20 cellular contexts compared by ENCODE assay signal in the genomic region with DNA sequence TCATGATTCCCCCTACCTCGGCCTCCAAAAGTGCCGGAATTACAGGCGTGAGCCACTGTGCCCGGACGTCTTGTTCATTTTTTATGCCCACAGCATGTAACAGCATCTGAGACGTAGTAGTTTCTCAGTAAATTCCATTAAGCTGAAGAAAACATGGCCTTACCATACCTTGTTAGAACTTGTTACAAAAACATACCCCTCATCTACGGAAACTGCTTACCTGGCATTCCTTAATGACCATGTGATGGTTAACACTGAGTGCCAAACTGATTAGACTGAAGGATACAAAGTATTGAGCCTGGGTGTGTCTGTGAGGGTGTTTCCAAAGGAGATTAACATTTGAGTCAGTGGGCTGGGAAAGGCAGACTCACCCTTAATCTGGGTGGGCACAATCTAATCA.
DNase-seq lines count a peak whose midpoint lies in the region; ATAC-seq, FAIRE-seq and TF ChIP-seq lines count a peak whose summit lies in the region.
"Had no signal": no experiment of that assay in that cellular context is flagged by ENCODE, and none has a peak within 500 bp of the region (broad histone marks: within the 10 kb centered on the region; RNA-seq: fewer than 3 reads in every experiment).

No MANE protein-coding gene starts in this region.

- H3K4me1 ChIP-seq in A549 (no peaks in the 10 kb centered on the region), K562 (replicated peaks in 1 of 2; ENCODE audit: control insufficient read depth in 2 of 2, insufficient read depth in 2 of 2, low read length in 2 of 2) (no peaks in the 10 kb centered on the region), foreskin keratinocyte (peaks cover 9% of the 10 kb centered on the region), MM.1S (ENCODE audit: low read length) (no peaks in the 10 kb centered on the region)
- H3K4me1 ChIP-seq: BE2C had no signal

- H3K27ac ChIP-seq in A549 (no peak overlapping the region), K562 (ENCODE audit: extremely low read depth, low read depth, low read length) (no peak overlapping the region), foreskin keratinocyte (no peak overlapping the region), MM.1S (ENCODE audit: low read length) (no peak overlapping the region)

- H3K9ac ChIP-seq in K562 (ENCODE audit: insufficient read depth in 1 of 2, low read depth in 2 of 2, low read length in 2 of 2) (no peak overlapping the region), MM.1S (ENCODE audit: low read length) (no peak overlapping the region)

- TF ChIP-seq RAD21 in A549 (conservative IDR thresholded peaks at IDR 0.05 in 1 of 2, IDR thresholded peaks at IDR 0.05 in 1 of 2) (no peak), K562 (CRISPR knock-in tag; conservative IDR thresholded peaks at IDR 0.05 in 1 of 2, IDR thresholded peaks at IDR 0.05 in 1 of 2) (no peak)

- H3K4me3 ChIP-seq in A549: no peak overlapping the region
- H3K4me3 ChIP-seq in K562: no peak overlapping the region
- no peak overlapping the region for H3K4me3 ChIP-seq in MM.1S (ENCODE audit: low read length)
- H3K4me3 ChIP-seq: GM23338 had no signal

- no peak overlapping the region for H2AFZ ChIP-seq in K562 (ENCODE audit: low read depth, low read length)
- no peak overlapping the region for H2AFZ ChIP-seq in MM.1S (ENCODE audit: low read length)
- H2AFZ ChIP-seq: GM23338 had no signal

- no peak for DNase-seq in A549 (ENCODE audit: low read depth in 1 of 2, low spot score in 1 of 2)
- DNase-seq in K562 (ENCODE audit: extremely low read depth in 1 of 4, low spot score in 3 of 4): no peak
- peak; percentile 86 to 93 for DNase-seq in foreskin keratinocyte
- DNase-seq in posterior vena cava (ENCODE audit: low spot score): peak; percentile 31
- no peak for DNase-seq in activated gamma-delta T cell treated with Interleukin-2 at 50 U/mL for 16 hours
- DNase-seq in MM.1S: no peak
- no peak for DNase-seq in NCI-H510A (lab: John Stamatoyannopoulos, UW)
- DNase-seq: ACHN; BE2C; C1 segment of cervical spinal cord; CD4-positive, CD25-positive, alpha-beta regulatory T cell; CD8-positive, alpha-beta memory T cell; COR-L47; DMS 273 treated with DMSO at 0.1 percent for 48 hours; GDM1; H7; HFFc6 had no signal

- no peaks in the 10 kb centered on the region for H3K9me2 ChIP-seq in MM.1S (replicated peaks; ENCODE audit: insufficient read depth, low read length)

- H3K4me2 ChIP-seq in A549 (no peak overlapping the region), K562 (ENCODE audit: insufficient read depth, low read length) (no peak overlapping the region), MM.1S (ENCODE audit: low read depth, low read length) (no peak overlapping the region)
- H3K4me2 ChIP-seq: GM23338 had no signal

- 97% methylated on average over 7 of the region's 7 CpGs for WGBS in A549 (ENCODE audit: missing lambda C conversion rate)
- WGBS in K562 (ENCODE audit: insufficient coverage, low coverage, missing lambda C conversion rate): 82% methylated on average over 4 of the region's 7 CpGs

- intact Hi-C loops in K562 (cut with micrococcal nuclease): no loop called here
- intact Hi-C loops in posterior vena cava (cut with DNase I): no loop called here

- H3K36me3 ChIP-seq in K562 (ENCODE audit: control insufficient read depth, insufficient read depth, low read length): no peaks in the 10 kb centered on the region
- H3K36me3 ChIP-seq in MM.1S (replicated peaks; ENCODE audit: insufficient read depth, low read length): no peaks in the 10 kb centered on the region
- H3K36me3 ChIP-seq: BE2C had no signal

- no peak for TF ChIP-seq CTCF in A549 (IDR thresholded peaks at IDR 0.05)
- no peak for TF ChIP-seq CTCF in K562 (IDR thresholded peaks at IDR 0.05 in 2 of 3, conservative IDR thresholded peaks at IDR 0.05 in 1 of 3; ENCODE audit: insufficient read depth in 2 of 3, low read depth in 1 of 3, low read length in 3 of 3)
- TF ChIP-seq CTCF in foreskin keratinocyte (conservative IDR thresholded peaks at IDR 0.05): no peak
- no peak for TF ChIP-seq CTCF in MM.1S (IDR thresholded peaks at IDR 0.05; ENCODE audit: low read length)

- no peak for TF ChIP-seq POLR2A in A549 (IDR thresholded peaks at IDR 0.05; ENCODE audit: low read length)
- TF ChIP-seq POLR2A in K562 (conservative IDR thresholded peaks at IDR 0.05): no peak

- no peaks in the 10 kb centered on the region for H3K9me1 ChIP-seq in K562 (ENCODE audit: control insufficient read depth, insufficient read depth, low read length)

- no peak for FAIRE-seq in A549 (lab: Jason Lieb, UNC)
- FAIRE-seq in K562 (lab: Jason Lieb, UNC): no peak
- FAIRE-seq: HTR-8/SVneo had no signal

- no TSS peak for BruUV-seq in K562 (replicated peaks; lab: Mats Ljungman, UMichigan)

- no peaks in the 10 kb centered on the region for H3K27me3 ChIP-seq in K562 (ENCODE audit: control insufficient read depth in 2 of 2, insufficient read depth in 2 of 2, low read length in 2 of 2)
- no peaks in the 10 kb centered on the region for H3K27me3 ChIP-seq in foreskin keratinocyte
- H3K27me3 ChIP-seq in MM.1S (replicated peaks; ENCODE audit: insufficient read depth, low read length): no peaks in the 10 kb centered on the region
- H3K27me3 ChIP-seq: BE2C had no signal

- H3K79me2 ChIP-seq in K562 (ENCODE audit: control insufficient read depth, insufficient read depth, low read length) (no peaks in the 10 kb centered on the region), MM.1S (ENCODE audit: low read length) (no peaks in the 10 kb centered on the region)

- CTCF ChIA-PET in A549 (lab: Yijun Ruan, JAX): no interaction called here
- CTCF ChIA-PET in K562 (lab: Yijun Ruan, JAX; ENCODE audit: low intra/inter-chr PET ratio): no interaction called here

- H3K9me3 ChIP-seq in A549 (no peaks in the 10 kb centered on the region), K562 (replicated peaks; ENCODE audit: control insufficient read depth, insufficient read depth, low read depth, low read length) (no peaks in the 10 kb centered on the region), MM.1S (replicated peaks; ENCODE audit: insufficient read depth, low read length) (no peaks in the 10 kb centered on the region)
- H3K9me3 ChIP-seq: BE2C had no signal

- in situ Hi-C loops in K562 (cut with MboI): no loop called here

- no peaks in the 10 kb centered on the region for H3F3A ChIP-seq in MM.1S (ENCODE audit: insufficient read depth, low read length)

- no peak for ATAC-seq in A549
- no peak for ATAC-seq in K562
- ATAC-seq in foreskin keratinocyte: peak; percentile 90
- ATAC-seq: GM23338, HCT116 had no signal

- H4K20me1 ChIP-seq in K562 (replicated peaks; ENCODE audit: control insufficient read depth, insufficient read depth, low read length) (no peaks in the 10 kb centered on the region), MM.1S (ENCODE audit: insufficient read depth, low read length) (no peaks in the 10 kb centered on the region)

- POLR2A ChIA-PET in A549 (lab: Yijun Ruan, JAX) (no interaction called here), K562 (lab: Yijun Ruan, JAX) (no interaction called here)

- TF ChIP-seq EP300 in A549 (IDR thresholded peaks at IDR 0.05) (no peak), K562 (IDR thresholded peaks at IDR 0.05; ENCODE audit: low read length) (no peak)

TF ChIP-seq in A549, 52 proteins besides CTCF, POLR2A, EP300 and RAD21:
- TF ChIP-seq JUN (IDR thresholded peaks at IDR 0.05) (no peak), MAFK (IDR thresholded peaks at IDR 0.05; ENCODE audit: partially characterized antibody) (peak; percentile 78)

TF ChIP-seq in K562, 482 proteins besides CTCF, POLR2A, EP300 and RAD21:
- TF ChIP-seq ZNF316 (IDR thresholded peaks at IDR 0.05): peak; percentile 18; the same call in 1 of the 2 replicates
- TF ChIP-seq, protein P1, sequence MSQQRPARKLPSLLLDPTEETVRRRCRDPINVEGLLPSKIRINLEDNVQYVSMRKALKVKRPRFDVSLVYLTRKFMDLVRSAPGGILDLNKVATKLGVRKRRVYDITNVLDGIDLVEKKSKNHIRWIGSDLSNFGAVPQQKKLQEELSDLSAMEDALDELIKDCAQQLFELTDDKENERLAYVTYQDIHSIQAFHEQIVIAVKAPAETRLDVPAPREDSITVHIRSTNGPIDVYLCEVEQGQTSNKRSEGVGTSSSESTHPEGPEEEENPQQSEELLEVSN (IDR thresholded peaks at IDR 0.05; ENCODE audit: borderline replicate concordance in 1 of 2, extremely low read depth in 1 of 2, insufficient read depth in 1 of 2, insufficient read length in 1 of 2, low read depth in 1 of 2, low read length in 1 of 2, poor library complexity in 1 of 2, severe bottlenecking in 1 of 2): no peak

Comparison
In these comparisons a context has a peak if more than half of its experiments do, and no peak if none do; other contexts are left out.
1. DNase-seq: peak in foreskin keratinocyte (2 of 2) and posterior vena cava (single experiment); none in A549 (0 of 2), K562 (0 of 4), activated gamma-delta T cell treated with Interleukin-2 at 50 U/mL for 16 hours (single experiment), MM.1S (single experiment) and NCI-H510A (single experiment).